In genomic region chr5:136080113-136080482, GRCh38 we compare ENCODE assay signal across 8 cellular contexts. TPM values are rescaled to one million over a fixed set of nuclear protein-coding genes. Genes with fewer than 3 reads are reported as not detected.
DNase-seq lines count a peak whose midpoint lies in the region; ATAC-seq and TF ChIP-seq lines count a peak whose summit lies in the region.

No MANE protein-coding gene starts in this region.

- no peaks in the 10 kb centered on the region for H3K79me2 ChIP-seq in osteoblast (ENCODE audit: insufficient read depth, low read length)

- H3K27me3 ChIP-seq in dorsolateral prefrontal cortex (peaks cover 0 to 46% (median 10%) of the 10 kb centered on the region in 45 donors), osteoblast (ENCODE audit: insufficient read depth, low read length) (no peaks in the 10 kb centered on the region)

- H4K20me1 ChIP-seq in osteoblast (ENCODE audit: insufficient read depth, low read length), result no peaks in the 10 kb centered on the region

- ATAC-seq in GM18517 (IDR thresholded peaks at IDR 0.05; ENCODE audit: unreplicated experiment) (peak; percentile 44), HG03066 (IDR thresholded peaks at IDR 0.05; ENCODE audit: low read depth, unreplicated experiment) (peak; percentile 15), HG03520 (IDR thresholded peaks at IDR 0.05; ENCODE audit: unreplicated experiment) (no peak)

- peak overlapping the region; percentile 83 for H3K4me2 ChIP-seq in osteoblast (ENCODE audit: insufficient read depth, low read length)

- no peaks in the 10 kb centered on the region for H3K36me3 ChIP-seq in osteoblast (ENCODE audit: insufficient read depth, low read length)

- peak overlapping the region in 54 of 59 donors; percentile 5 to 71 (median 48) for H3K4me3 ChIP-seq in dorsolateral prefrontal cortex
- peak overlapping the region; percentile 74 for H3K4me3 ChIP-seq in osteoblast (ENCODE audit: insufficient read depth, low read length)

- no peaks in the 10 kb centered on the region for H3K9me3 ChIP-seq in osteoblast (ENCODE audit: low read depth, low read length)

- intact Hi-C loops in dorsolateral prefrontal cortex (cut with DNase I), result loop anchor here in 1 of 2 donors (10.0 kb wide), 1 partner anchor 135 kb away; no protein-coding TSS in a partner anchor

- H2AFZ ChIP-seq in osteoblast (ENCODE audit: low read length), result no peak overlapping the region

- H3K27ac ChIP-seq in dorsolateral prefrontal cortex (no peak overlapping the region), osteoblast (ENCODE audit: low read depth, low read length) (peak overlapping the region; percentile 53)

- TF ChIP-seq CTCF in dorsolateral prefrontal cortex (IDR thresholded peaks at IDR 0.05 in 54 of 56, conservative IDR thresholded peaks at IDR 0.05 in 2 of 56; ENCODE audit: low read depth in 1 of 56, partially characterized antibody in 56 of 56), result no peak
- no peak for TF ChIP-seq CTCF in osteoblast (IDR thresholded peaks at IDR 0.05; ENCODE audit: extremely low read depth, low read depth, low read length)

- peaks cover 3% of the 10 kb centered on the region for H3K4me1 ChIP-seq in osteoblast (ENCODE audit: insufficient read depth, low read length)

- no peak for DNase-seq in dorsolateral prefrontal cortex
- DNase-seq in osteoblast (ENCODE audit: insufficient read length, low spot score, missing footprints), result peak; percentile 65
- DNase-seq in NCI-H524 treated with DMSO at 0.1 percent for 48 hours (lab: John Stamatoyannopoulos, UW), result no peak
- DNase-seq in NCI-H2227 (lab: John Stamatoyannopoulos, UW; ENCODE audit: unreplicated experiment), result no peak
- no peak for DNase-seq in RPMI8226

RNA-seq across cellular contexts. Expression of gene TGFBI, which starts 51.3 kb away (rescaled TPM):
- total RNA-seq in dorsolateral prefrontal cortex, result 10 to 100 TPM in 24 of 120 experiments, 1 to 10 TPM in 96; 1.4 to 68.6 (median 6.2) TPM
- total RNA-seq in osteoblast, result 1,700 and 2,120 TPM in 2 replicates

RNA-seq across cellular contexts. Expression of gene SMAD5, which starts 52.5 kb away (rescaled TPM):
- 100 to 1,000 TPM in 1 of 120 experiments, 10 to 100 TPM in 119; 45.2 to 109 (median 65.1) TPM for total RNA-seq in dorsolateral prefrontal cortex
- 58.6 and 61.6 TPM in 2 replicates for total RNA-seq in osteoblast

Comparison
In these comparisons a context has a peak if more than half of its experiments do, and no peak if none do; other contexts are left out.
1. RNA of gene TGFBI, which starts 51.3 kb away (total RNA-seq): 1,700 to 2,120 TPM in osteoblast; 1.4 to 68.6 TPM in dorsolateral prefrontal cortex; every median in the first group is over 10 times any median in the second.